Comparison of ENCODE assay signal across 1 cellular context in genomic region chrX:153778151-153778551, GRCh38.
A peak's percentile ranks its signal among the peaks of the same experiment; 100 is the strongest.
TF ChIP-seq lines count a peak whose summit lies in the region.

No MANE protein-coding gene starts in this region.

TF ChIP-seq in K562, 482 proteins besides CTCF, POLR2A, EP300 and RAD21:
- peak; percentile 9 for TF ChIP-seq HMGN3 (IDR thresholded peaks at IDR 0.05; ENCODE audit: borderline replicate concordance, extremely low read depth, insufficient read length, low read depth, low read length)
- no peak for TF ChIP-seq ZNF280A (IDR thresholded peaks at IDR 0.05; ENCODE audit: low read depth, partially characterized antibody)
